In the genomic region with DNA sequence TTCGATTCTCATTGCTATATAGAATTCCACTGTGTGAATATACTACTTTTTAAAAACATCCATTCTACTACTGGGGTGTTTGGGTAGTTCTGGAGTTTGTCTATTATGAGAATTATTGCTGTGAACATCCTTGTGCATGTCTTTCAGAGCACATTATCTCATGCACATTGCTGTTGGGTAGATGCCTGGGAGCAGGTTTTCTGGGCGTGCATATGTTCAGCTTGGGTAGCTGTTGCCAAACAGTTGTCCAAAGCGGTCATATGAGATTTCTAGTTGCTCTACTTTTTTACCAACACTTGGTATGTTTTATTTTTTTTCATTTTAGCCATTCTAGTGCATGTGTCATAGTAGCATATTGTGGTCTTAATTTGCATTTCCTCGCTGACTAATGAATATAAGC, we compare ENCODE assay signal across 28 cellular contexts. TPM values are rescaled to one million over a fixed set of nuclear protein-coding genes. Genes with fewer than 3 reads are reported as not detected.
"Had no signal": no experiment of that assay in that cellular context is flagged by ENCODE, and none has a peak within 500 bp of the region (broad histone marks: within the 10 kb centered on the region; RNA-seq: fewer than 3 reads in every experiment).

No MANE protein-coding gene starts in this region.

- H3K9me3 ChIP-seq: left lung, right lobe of liver, stomach, suprapubic skin, tibial nerve, uterus had no signal

- H3K36me3 ChIP-seq: uterus had no signal

- ATAC-seq: left lung; naive thymus-derived CD4-positive, alpha-beta T cell; right lobe of liver; stimulated activated effector memory CD8-positive, alpha-beta T cell treated with anti-CD3 and anti-CD28 coated beads, Interleukin-12 subunit alpha, Interleukin-12 subunit beta, amount 100 ng/mL, for 72 hours had no signal

- H3K9me3 Mint-ChIP-seq: activated naive CD4-positive, alpha-beta T cell treated with anti-CD3 and anti-CD28 coated beads, Interleukin-2, amount 50 U/mL, for 24 hours; dendritic cell treated with granulocyte-macrophage colony-stimulating factor and Interleukin-4, amounts not matched to agents 40 ng/mL and 50 ng/mL, for 4 days; immature natural killer cell; naive thymus-derived CD4-positive, alpha-beta T cell; neural crest cell; stimulated activated effector memory CD8-positive, alpha-beta T cell treated with anti-CD3 and anti-CD28 coated beads, Interleukin-12 subunit alpha, Interleukin-12 subunit beta, amount 100 ng/mL, for 72 hours had no signal

- H3K27me3 ChIP-seq: cardiac muscle cell, hepatocyte, left lung, right lobe of liver, stomach, suprapubic skin, tibial nerve, uterus had no signal

- H3K4me3 Mint-ChIP-seq: activated naive CD4-positive, alpha-beta T cell treated with anti-CD3 and anti-CD28 coated beads, Interleukin-2, amount 50 U/mL, for 24 hours; dendritic cell treated with granulocyte-macrophage colony-stimulating factor and Interleukin-4, amounts not matched to agents 40 ng/mL and 50 ng/mL, for 4 days; immature natural killer cell; naive thymus-derived CD4-positive, alpha-beta T cell; neural crest cell; stimulated activated effector memory CD8-positive, alpha-beta T cell treated with anti-CD3 and anti-CD28 coated beads, Interleukin-12 subunit alpha, Interleukin-12 subunit beta, amount 100 ng/mL, for 72 hours had no signal

- FAIRE-seq: endometrium, small intestine had no signal

- DNase-seq: activated CD4-positive, alpha-beta T cell treated with anti-CD3 and anti-CD28 coated beads for 1 hour; activated CD8-positive, alpha-beta memory T cell treated with anti-CD3 and anti-CD28 coated beads, Interleukin-2, amount 50 U/mL, for 48 hours; activated gamma-delta T cell; activated T-cell treated with anti-CD3 and anti-CD28 coated beads, Interleukin-2, amount 50 U/mL, for 48 hours; amniotic stem cell; effector CD4-positive, alpha-beta T cell; foreskin melanocyte; glutamatergic neuron; immature natural killer cell; left lung; naive thymus-derived CD4-positive, alpha-beta T cell; posterior cingulate gyrus; right lobe of liver; small intestine; stimulated activated CD4-positive, alpha-beta T cell treated with anti-CD3 and anti-CD28 coated beads, Interleukin-2, amount 100 ng/mL, for 24 hours; stomach; uterus had no signal

- H3K4me2 ChIP-seq: hepatocyte had no signal

- H2AFZ ChIP-seq: hepatocyte had no signal

- H3K27me3 Mint-ChIP-seq: activated naive CD4-positive, alpha-beta T cell treated with anti-CD3 and anti-CD28 coated beads, Interleukin-2, amount 50 U/mL, for 24 hours; dendritic cell treated with granulocyte-macrophage colony-stimulating factor and Interleukin-4, amounts not matched to agents 40 ng/mL and 50 ng/mL, for 4 days; naive thymus-derived CD4-positive, alpha-beta T cell had no signal

- H3K27ac Mint-ChIP-seq: activated naive CD4-positive, alpha-beta T cell treated with anti-CD3 and anti-CD28 coated beads, Interleukin-2, amount 50 U/mL, for 24 hours; dendritic cell treated with granulocyte-macrophage colony-stimulating factor and Interleukin-4, amounts not matched to agents 40 ng/mL and 50 ng/mL, for 4 days; naive thymus-derived CD4-positive, alpha-beta T cell; stimulated activated effector memory CD8-positive, alpha-beta T cell treated with anti-CD3 and anti-CD28 coated beads, Interleukin-12 subunit alpha, Interleukin-12 subunit beta, amount 100 ng/mL, for 72 hours had no signal

- H3K27ac ChIP-seq: cardiac muscle cell, hepatocyte, left lung, right lobe of liver, stomach, suprapubic skin, tibial nerve, uterus, VCaP had no signal

- H3K4me1 Mint-ChIP-seq: activated naive CD4-positive, alpha-beta T cell treated with anti-CD3 and anti-CD28 coated beads, Interleukin-2, amount 50 U/mL, for 24 hours; neural crest cell had no signal

- H3K4me3 ChIP-seq: cardiac muscle cell, hepatocyte, left lung, right lobe of liver, stomach, suprapubic skin, tibial nerve, uterus had no signal

RNA-seq across cellular contexts. Expression of gene SFN, which starts 18.6 kb away (rescaled TPM):
- total RNA-seq: lung microvascular endothelial cell, tibial nerve had no signal
- polyA plus RNA-seq: immature natural killer cell; naive thymus-derived CD4-positive, alpha-beta T cell had no signal
